In genomic region chr10:52755297-52756062, GRCh38 we compare ENCODE assay signal across 10 cellular contexts. TPM values are rescaled to one million over a fixed set of nuclear protein-coding genes. Genes with fewer than 3 reads are reported as not detected.
A peak's percentile ranks its signal among the peaks of the same experiment; 100 is the strongest.
DNase-seq lines count a peak whose midpoint lies in the region; ATAC-seq and TF ChIP-seq lines count a peak whose summit lies in the region.
"Had no signal": no experiment of that assay in that cellular context is flagged by ENCODE, and none has a peak within 500 bp of the region (broad histone marks: within the 10 kb centered on the region; RNA-seq: fewer than 3 reads in every experiment).

No MANE protein-coding gene starts in this region.

- 79 to 83% methylated on average over 5 of the region's 5 CpGs for WGBS in heart right ventricle, 2 donors
- WGBS in esophagus squamous epithelium, 2 donors: 68 to 80% methylated on average over 5 of the region's 5 CpGs

- H3K4me1 ChIP-seq in heart right ventricle: peaks cover 0 to 27% (median 0%) of the 10 kb centered on the region in 9 donors
- H3K4me1 ChIP-seq in esophagus squamous epithelium: no peaks in the 10 kb centered on the region
- H3K4me1 ChIP-seq: stomach had no signal

- H3K9me3 ChIP-seq in heart right ventricle (no peaks in the 10 kb centered on the region), esophagus squamous epithelium (no peaks in the 10 kb centered on the region)
- H3K9me3 ChIP-seq: stomach had no signal

- no peak overlapping the region for H3K27ac Mint-ChIP-seq in natural killer cell treated with Interleukin-12 subunit alpha and Interleukin-12 subunit beta and Interleukin-15 and Interleukin-18, amount 100 ng/mL, for 72 hours
- no peak overlapping the region for H3K27ac Mint-ChIP-seq in natural killer cell

- H3K4me1 Mint-ChIP-seq in natural killer cell treated with Interleukin-12 subunit alpha and Interleukin-12 subunit beta and Interleukin-15 and Interleukin-18, amount 100 ng/mL, for 72 hours (ENCODE audit: low read depth in 2 of 2): no peaks in the 10 kb centered on the region
- no peaks in the 10 kb centered on the region for H3K4me1 Mint-ChIP-seq in natural killer cell

- H3K27ac ChIP-seq in heart right ventricle: peak overlapping the region in 1 of 10 donors; percentile 6
- no peak overlapping the region for H3K27ac ChIP-seq in esophagus squamous epithelium
- H3K27ac ChIP-seq: stomach had no signal

- intact Hi-C loops in natural killer cell (cut with micrococcal nuclease) (no loop called here), heart right ventricle (cut with DNase I) (no loop called here), esophagus squamous epithelium (cut with DNase I) (no loop called here)

- H3K4me3 ChIP-seq in heart right ventricle: no peak overlapping the region
- H3K4me3 ChIP-seq in esophagus squamous epithelium: no peak overlapping the region
- H3K4me3 ChIP-seq: stomach had no signal

- no peaks in the 10 kb centered on the region for H3K36me3 ChIP-seq in heart right ventricle
- no peaks in the 10 kb centered on the region for H3K36me3 ChIP-seq in esophagus squamous epithelium
- H3K36me3 ChIP-seq: stomach had no signal

- TF ChIP-seq CTCF in natural killer cell (IDR thresholded peaks at IDR 0.05) (no peak), heart right ventricle (IDR thresholded peaks at IDR 0.05) (no peak), esophagus squamous epithelium (IDR thresholded peaks at IDR 0.05) (no peak)

- peaks cover 4% of the 10 kb centered on the region for H3K9me3 Mint-ChIP-seq in natural killer cell treated with Interleukin-12 subunit alpha and Interleukin-12 subunit beta and Interleukin-15 and Interleukin-18, amount 100 ng/mL, for 72 hours
- peaks cover 0 to 2% of the 10 kb centered on the region in 2 donors for H3K9me3 Mint-ChIP-seq in natural killer cell

- TF ChIP-seq POLR2A in esophagus squamous epithelium (IDR thresholded peaks at IDR 0.05): no peak

- ATAC-seq in natural killer cell treated with Interleukin-12 subunit alpha and Interleukin-12 subunit beta and Interleukin-15 and Interleukin-18, amount 100 ng/mL, for 72 hours: peak; percentile 27 to 57
- no peak for ATAC-seq in natural killer cell
- peak in 5 of 8 donors; percentile 13 to 51 (median 43) for ATAC-seq in heart right ventricle
- no peak for ATAC-seq in GM18858 (IDR thresholded peaks at IDR 0.05; ENCODE audit: unreplicated experiment)
- ATAC-seq in HG03045 (IDR thresholded peaks at IDR 0.05; ENCODE audit: unreplicated experiment): no peak

- H3K4me3 Mint-ChIP-seq in natural killer cell treated with Interleukin-12 subunit alpha and Interleukin-12 subunit beta and Interleukin-15 and Interleukin-18, amount 100 ng/mL, for 72 hours: no peak overlapping the region
- no peak overlapping the region for H3K4me3 Mint-ChIP-seq in natural killer cell

- H3K27me3 Mint-ChIP-seq in natural killer cell treated with Interleukin-12 subunit alpha and Interleukin-12 subunit beta and Interleukin-15 and Interleukin-18, amount 100 ng/mL, for 72 hours: no peaks in the 10 kb centered on the region
- no peaks in the 10 kb centered on the region for H3K27me3 Mint-ChIP-seq in natural killer cell (ENCODE audit: low read depth in 2 of 2)

- no peaks in the 10 kb centered on the region for H3K36me3 Mint-ChIP-seq in natural killer cell treated with Interleukin-12 subunit alpha and Interleukin-12 subunit beta and Interleukin-15 and Interleukin-18, amount 100 ng/mL, for 72 hours
- no peaks in the 10 kb centered on the region for H3K36me3 Mint-ChIP-seq in natural killer cell

- DNase-seq in natural killer cell treated with Interleukin-12 subunit alpha and Interleukin-12 subunit beta and Interleukin-15 and Interleukin-18, amount 100 ng/mL, for 72 hours (ENCODE audit: low spot score): no peak
- DNase-seq in natural killer cell (no peak), SKM-1 (lab: John Stamatoyannopoulos, UW; ENCODE audit: unreplicated experiment) (peak; percentile 85), heart right ventricle (no peak), esophagus squamous epithelium (lab: John Stamatoyannopoulos, UW) (no peak), T1000 (lab: John Stamatoyannopoulos, UW) (no peak)
- DNase-seq: NCI-H1694 treated with DMSO at 0.1 percent for 48 hours, stomach had no signal

- H3K27me3 ChIP-seq in heart right ventricle (no peaks in the 10 kb centered on the region), esophagus squamous epithelium (no peaks in the 10 kb centered on the region)
- H3K27me3 ChIP-seq: stomach had no signal

RNA-seq across cellular contexts. Expression of gene MBL2, which starts 17.1 kb away (rescaled TPM):
- not detected for total RNA-seq in natural killer cell treated with Interleukin-12 subunit alpha and Interleukin-12 subunit beta and Interleukin-15 and Interleukin-18, amount 100 ng/mL, for 72 hours
- total RNA-seq in natural killer cell (not detected), heart right ventricle (not detected), esophagus squamous epithelium (not detected)
- polyA plus RNA-seq in heart right ventricle: not detected
- polyA plus RNA-seq: stomach had no signal

Comparison
In these comparisons a context has a peak if more than half of its experiments do, and no peak if none do; other contexts are left out.
1. ATAC-seq: peak in natural killer cell treated with Interleukin-12 subunit alpha and Interleukin-12 subunit beta and Interleukin-15 and Interleukin-18, amount 100 ng/mL, for 72 hours (2 of 2) and heart right ventricle (5 of 8); none in natural killer cell (0 of 3), GM18858 (single experiment) and HG03045 (single experiment).